In the genomic region with DNA sequence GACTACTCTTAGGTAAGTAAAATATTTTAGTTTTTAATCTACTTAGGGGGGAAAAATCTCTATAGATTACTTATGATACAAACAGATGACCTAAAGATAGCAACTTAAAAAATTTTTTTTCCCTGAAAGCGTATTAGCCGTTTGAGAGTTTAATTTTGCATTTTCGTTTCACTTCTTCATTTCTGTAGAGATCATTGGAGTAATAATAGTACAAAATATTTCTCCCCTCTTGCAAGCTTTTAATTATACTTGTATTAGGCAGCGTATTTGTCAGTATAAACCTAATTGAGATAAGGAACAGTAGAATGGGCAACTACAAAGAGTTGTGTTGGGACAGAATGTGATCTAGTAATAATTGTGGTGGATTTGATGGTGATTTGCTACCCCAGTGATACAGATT, we compare ENCODE assay signal across 21 cellular contexts. TPM values are rescaled to one million over a fixed set of nuclear protein-coding genes. Genes with fewer than 3 reads are reported as not detected.
DNase-seq lines count a peak whose midpoint lies in the region; ATAC-seq, FAIRE-seq and TF ChIP-seq lines count a peak whose summit lies in the region.
"Had no signal": no experiment of that assay in that cellular context is flagged by ENCODE, and none has a peak within 500 bp of the region (broad histone marks: within the 10 kb centered on the region; RNA-seq: fewer than 3 reads in every experiment).

No MANE protein-coding gene starts in this region.

- peak overlapping the region; percentile 66 for H3K4me2 ChIP-seq in OCI-LY3 (ENCODE audit: low read length)

- H3K27ac ChIP-seq in OCI-LY3 (ENCODE audit: low read length) = peak overlapping the region; percentile 89
- H3K27ac ChIP-seq in kidney (ENCODE audit: low read depth in 2 of 2, low read length in 2 of 2) = no peak overlapping the region
- no peak overlapping the region for H3K27ac ChIP-seq in colonic mucosa
- H3K27ac ChIP-seq: ascending aorta, thyroid gland, VCaP had no signal

- peak overlapping the region; percentile 55 for H3K9ac ChIP-seq in OCI-LY3 (ENCODE audit: low read length)
- no peak overlapping the region for H3K9ac ChIP-seq in kidney (ENCODE audit: low read length in 2 of 2)
- no peak overlapping the region for H3K9ac ChIP-seq in colonic mucosa (ENCODE audit: low read depth in 2 of 2, low read length in 2 of 2)

- FAIRE-seq in G401.6 (lab: Jason Lieb, UNC) (peak; percentile 11), kidney (lab: Jason Lieb, UNC) (peak; percentile 27)

- TF ChIP-seq CTCF in OCI-LY3 (IDR thresholded peaks at IDR 0.05; ENCODE audit: low read depth, low read length) = no peak
- no peak for TF ChIP-seq CTCF in kidney (IDR thresholded peaks at IDR 0.05; ENCODE audit: borderline replicate concordance, extremely low read depth, insufficient read depth)
- no peak for TF ChIP-seq CTCF in colonic mucosa (IDR thresholded peaks at IDR 0.05)

- DNase-seq in kidney (no peak), hepatic stellate cell (ENCODE audit: low spot score) (no peak), colonic mucosa (no peak)
- DNase-seq: activated CD8-positive, alpha-beta T cell treated with anti-CD3 and anti-CD28 coated beads for 36 hours; activated naive CD4-positive, alpha-beta T cell treated with anti-CD3 and anti-CD28 coated beads for 36 hours; activated T-cell treated with anti-CD3 and anti-CD28 coated beads, Interleukin-2, amount 50 U/mL, for 24 hours; CD4-positive, CD25-positive, alpha-beta regulatory T cell; DMS53; foreskin melanocyte; midbrain; MV-4-11; NCI-H1930; NCI-H446; thyroid gland had no signal

- H3K79me2 ChIP-seq in OCI-LY3 (ENCODE audit: low read length) = peaks cover 100% of the 10 kb centered on the region

- intact Hi-C loops in kidney (cut with DNase I) (no loop called here), colonic mucosa (cut with DNase I) (loop anchor here (10.0 kb wide), 1 partner anchor 53 kb away; no protein-coding TSS in a partner anchor)

- H3K4me1 ChIP-seq in OCI-LY3 (ENCODE audit: low read length) (peaks cover 71% of the 10 kb centered on the region), kidney (ENCODE audit: control insufficient read depth in 1 of 2, insufficient read depth in 1 of 2, low read depth in 1 of 2, low read length in 2 of 2) (peaks cover 0 to 2% of the 10 kb centered on the region in 2 donors), colonic mucosa (no peaks in the 10 kb centered on the region)

- H3K9me3 ChIP-seq in OCI-LY3 (ENCODE audit: insufficient read depth, low read length) (no peaks in the 10 kb centered on the region), kidney (ENCODE audit: control insufficient read depth in 1 of 2, low read length in 2 of 2) (no peaks in the 10 kb centered on the region), colonic mucosa (no peaks in the 10 kb centered on the region)
- H3K9me3 ChIP-seq: ascending aorta, thyroid gland had no signal

- no peaks in the 10 kb centered on the region for H3K27me3 ChIP-seq in OCI-LY3 (ENCODE audit: low read depth, low read length)
- no peaks in the 10 kb centered on the region for H3K27me3 ChIP-seq in colonic mucosa
- H3K27me3 ChIP-seq: ascending aorta, thyroid gland had no signal

- H3K36me3 ChIP-seq in OCI-LY3 (replicated peaks; ENCODE audit: low read depth, low read length) = peaks cover 49% of the 10 kb centered on the region
- H3K36me3 ChIP-seq in kidney (ENCODE audit: control insufficient read depth in 1 of 2, insufficient read depth in 2 of 2, low read length in 2 of 2) = no peaks in the 10 kb centered on the region
- no peaks in the 10 kb centered on the region for H3K36me3 ChIP-seq in colonic mucosa
- H3K36me3 ChIP-seq: thyroid gland had no signal

- H4K20me1 ChIP-seq in OCI-LY3 (ENCODE audit: insufficient read depth, low read length) = peaks cover 58% of the 10 kb centered on the region

- peak overlapping the region; percentile 69 for H3K4me3 ChIP-seq in OCI-LY3 (ENCODE audit: low read length)
- no peak overlapping the region for H3K4me3 ChIP-seq in kidney (ENCODE audit: low read length in 2 of 2)
- no peak overlapping the region for H3K4me3 ChIP-seq in colonic mucosa
- H3K4me3 ChIP-seq: ascending aorta, thyroid gland had no signal

- ATAC-seq in GM21723 (IDR thresholded peaks at IDR 0.05; ENCODE audit: unreplicated experiment) (peak; percentile 67), GM21526 (IDR thresholded peaks at IDR 0.05; ENCODE audit: low FRiP score, unreplicated experiment) (no peak), HG02885 (IDR thresholded peaks at IDR 0.05; ENCODE audit: poor library complexity, unreplicated experiment) (no peak)
- ATAC-seq: activated CD8-positive, alpha-beta T cell treated with anti-CD3 and anti-CD28 coated beads for 36 hours had no signal

- no peak overlapping the region for H2AFZ ChIP-seq in OCI-LY3 (ENCODE audit: low read depth, low read length)

RNA-seq across cellular contexts. Expression of gene SKIL, which starts 10.3 kb away (rescaled TPM):
- 68.2 TPM for total RNA-seq in kidney
- polyA plus RNA-seq in kidney (ENCODE audit: insufficient read depth, low read depth, low replicate concordance) = 5.6 TPM
- total RNA-seq in colonic mucosa = 10 to 100 TPM; 16.9 to 41.3 TPM

RNA-seq across cellular contexts. Expression of gene CLDN11, which starts 50.9 kb away (rescaled TPM):
- 2.4 TPM for total RNA-seq in kidney
- 1.6 TPM for polyA plus RNA-seq in kidney (ENCODE audit: insufficient read depth, low read depth, low replicate concordance)
- 1 to 10 TPM; 1.3 to 7.2 TPM for total RNA-seq in colonic mucosa
- total RNA-seq: activated CD8-positive, alpha-beta T cell treated with anti-CD3 and anti-CD28 coated beads for 36 hours; activated naive CD4-positive, alpha-beta T cell treated with anti-CD3 and anti-CD28 coated beads for 36 hours; CD4-positive, CD25-positive, alpha-beta regulatory T cell had no signal
- polyA plus RNA-seq: CD4-positive, CD25-positive, alpha-beta regulatory T cell had no signal
